ENCODE assay signal across 20 cellular contexts in the genomic region with DNA sequence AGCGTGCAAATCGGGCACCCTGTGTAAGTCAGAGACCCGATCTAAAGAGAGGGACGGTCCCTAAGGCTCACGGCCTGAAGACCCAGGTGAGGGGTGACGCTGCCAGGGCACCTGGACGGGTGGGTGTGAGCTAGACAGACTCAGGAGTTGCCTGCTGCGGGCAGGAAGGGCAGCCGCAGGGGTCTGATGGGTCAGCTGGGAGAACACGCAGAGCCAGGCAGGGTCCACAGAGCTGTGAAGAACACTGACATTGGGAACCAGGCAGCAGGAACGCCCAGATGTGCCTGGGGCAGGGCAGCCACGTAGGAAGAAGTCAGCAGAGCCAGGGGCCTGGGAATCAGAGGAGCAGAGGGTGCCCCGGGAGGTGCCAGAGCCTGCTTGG. TPM values are rescaled to one million over a fixed set of nuclear protein-coding genes. Genes with fewer than 3 reads are reported as not detected.
A peak's percentile ranks its signal among the peaks of the same experiment; 100 is the strongest.
DNase-seq lines count a peak whose midpoint lies in the region; ATAC-seq, FAIRE-seq and TF ChIP-seq lines count a peak whose summit lies in the region.
"Had no signal": no experiment of that assay in that cellular context is flagged by ENCODE, and none has a peak within 500 bp of the region (broad histone marks: within the 10 kb centered on the region; RNA-seq: fewer than 3 reads in every experiment).

No MANE protein-coding gene starts in this region.

- H3K9ac ChIP-seq in DND-41 (ENCODE audit: low read depth, low read length) (no peak overlapping the region), kidney (ENCODE audit: low read length in 2 of 2) (no peak overlapping the region)

- peaks cover 7% of the 10 kb centered on the region for H3K36me3 Mint-ChIP-seq in effector memory CD8-positive, alpha-beta T cell (ENCODE audit: insufficient read depth)

- peaks cover 90% of the 10 kb centered on the region for H4K20me1 ChIP-seq in DND-41 (ENCODE audit: insufficient read depth, low read length)

- ATAC-seq in DND-41 (ENCODE audit: insufficient read depth, low read depth) = no peak
- ATAC-seq in effector memory CD8-positive, alpha-beta T cell (replicated peaks) = no peak

- FAIRE-seq in kidney (lab: Jason Lieb, UNC) = no peak
- FAIRE-seq: G401.6, HTR-8/SVneo had no signal

- H3K36me3 ChIP-seq in DND-41 (ENCODE audit: insufficient read depth, low read length) (peaks cover 93% of the 10 kb centered on the region), Peyer's patch (no peaks in the 10 kb centered on the region), kidney (ENCODE audit: control insufficient read depth in 1 of 2, insufficient read depth in 2 of 2, low read length in 2 of 2) (no peaks in the 10 kb centered on the region), stomach (peaks cover 0 to 34% (median 22%) of the 10 kb centered on the region in 4 donors)

- H3K9me3 ChIP-seq in DND-41 (ENCODE audit: insufficient read depth, low read length, severe bottlenecking) (no peaks in the 10 kb centered on the region), Peyer's patch (no peaks in the 10 kb centered on the region), kidney (ENCODE audit: control insufficient read depth in 1 of 2, low read length in 2 of 2) (no peaks in the 10 kb centered on the region), stomach (no peaks in the 10 kb centered on the region)

- H3K27ac ChIP-seq in DND-41 (ENCODE audit: low read length) = peak overlapping the region; percentile 43; the same call in 1 of the 2 replicates
- no peak overlapping the region for H3K27ac ChIP-seq in Peyer's patch
- H3K27ac ChIP-seq in kidney (ENCODE audit: low read depth in 2 of 2, low read length in 2 of 2) = no peak overlapping the region
- H3K27ac ChIP-seq in stomach = peak overlapping the region in 1 of 5 donors; percentile 18
- H3K27ac ChIP-seq: PC-9 had no signal

- no peak overlapping the region for H3K4me3 Mint-ChIP-seq in effector memory CD8-positive, alpha-beta T cell
- H3K4me3 Mint-ChIP-seq: IgD-negative memory B cell had no signal

- H3K27me3 ChIP-seq in DND-41 (ENCODE audit: insufficient read depth, low read length, poor library complexity) (no peaks in the 10 kb centered on the region), Peyer's patch (no peaks in the 10 kb centered on the region), stomach (no peaks in the 10 kb centered on the region)

- peaks cover 99% of the 10 kb centered on the region for H3K79me2 ChIP-seq in DND-41 (ENCODE audit: insufficient read depth, low read length)

- no peaks in the 10 kb centered on the region for H3K27me3 Mint-ChIP-seq in effector memory CD8-positive, alpha-beta T cell
- H3K27me3 Mint-ChIP-seq: IgD-negative memory B cell had no signal

- no peak for TF ChIP-seq EP300 in stomach (IDR thresholded peaks at IDR 0.05)

- intact Hi-C loops in kidney (cut with DNase I) (no loop called here), posterior vena cava (cut with DNase I) (no loop called here), stomach (cut with DNase I; ENCODE audit: low total_unique reads) (no loop called here)

- peak overlapping the region in 1 of 2 donors; percentile 9 for H3K27ac Mint-ChIP-seq in effector memory CD8-positive, alpha-beta T cell

- TF ChIP-seq CTCF in DND-41 (IDR thresholded peaks at IDR 0.05; ENCODE audit: borderline replicate concordance, extremely low read depth, low read length, poor library complexity, severe bottlenecking) (no peak), Peyer's patch (IDR thresholded peaks at IDR 0.05) (no peak), kidney (IDR thresholded peaks at IDR 0.05; ENCODE audit: borderline replicate concordance, extremely low read depth, insufficient read depth) (no peak), stomach (IDR thresholded peaks at IDR 0.05) (no peak)

- DNase-seq in DND-41 = peak; percentile 4
- peak in 2 of 3 donors; percentile 28 to 38 for DNase-seq in Peyer's patch
- peak; percentile 67 for DNase-seq in kidney
- DNase-seq in posterior vena cava (ENCODE audit: low spot score) = peak; percentile 64
- no peak for DNase-seq in effector memory CD8-positive, alpha-beta T cell
- DNase-seq in putamen (ENCODE audit: low spot score) = no peak
- no peak for DNase-seq in stomach
- DNase-seq: ACHN, C1 segment of cervical spinal cord, DMS79 treated with DMSO at 0.1 percent for 48 hours, HCEC 1CT, Karpas-422, NCI-H1417 treated with DMSO at 0.1 percent for 48 hours, NCI-H2029, NCI-H345, NCI-H524 treated with DMSO at 0.1 percent for 48 hours, PC-9 had no signal

- H2AFZ ChIP-seq in DND-41 (ENCODE audit: low read depth, low read length) = no peak overlapping the region
- H2AFZ ChIP-seq: PC-9 had no signal

- WGBS in stomach, 5 donors = 92 to 97% (median 96%) methylated on average over 10 to 13 of the region's 13 CpGs

- H3K4me1 Mint-ChIP-seq in effector memory CD8-positive, alpha-beta T cell (ENCODE audit: low read depth in 2 of 2) = peaks cover 6 to 15% of the 10 kb centered on the region in 2 donors

- H3K4me3 ChIP-seq in DND-41 (ENCODE audit: low read depth in 1 of 2, low read length in 2 of 2) (no peak overlapping the region), Peyer's patch (no peak overlapping the region), kidney (ENCODE audit: low read length in 2 of 2) (no peak overlapping the region), stomach (no peak overlapping the region)
- H3K4me3 ChIP-seq: PC-9 had no signal

- TF ChIP-seq POLR2A in Peyer's patch (IDR thresholded peaks at IDR 0.05) (no peak), stomach (IDR thresholded peaks at IDR 0.05) (no peak)

- H3K4me1 ChIP-seq in DND-41 (ENCODE audit: insufficient read depth, low read length) (peaks cover 81% of the 10 kb centered on the region), Peyer's patch (peaks cover 0 to 7% (median 0%) of the 10 kb centered on the region in 4 donors), kidney (ENCODE audit: control insufficient read depth in 1 of 2, insufficient read depth in 1 of 2, low read depth in 1 of 2, low read length in 2 of 2) (no peaks in the 10 kb centered on the region), stomach (peaks cover 0 to 20% (median 7%) of the 10 kb centered on the region in 4 donors)

- H3K9me3 Mint-ChIP-seq in effector memory CD8-positive, alpha-beta T cell = no peaks in the 10 kb centered on the region
- H3K9me3 Mint-ChIP-seq: IgD-negative memory B cell had no signal

- H3K4me2 ChIP-seq in DND-41 (ENCODE audit: insufficient read depth, low read length) = no peak overlapping the region
- H3K4me2 ChIP-seq: PC-9 had no signal

RNA-seq across cellular contexts. Expression of a gene that starts 25.9 kb away (rescaled TPM):
- total RNA-seq in Peyer's patch (100 to 1,000 TPM in 3 of 4 donors, 10 to 100 TPM in 1; 28.9 to 198 (median 102) TPM), kidney (56.8 TPM), posterior vena cava (10 to 100 TPM; 47.6 to 66.9 TPM), stomach (10 to 100 TPM; 22.8 to 98.8 (median 28.1) TPM)
- polyA plus RNA-seq in kidney (ENCODE audit: insufficient read depth, low read depth, low replicate concordance) (2.2 TPM), stomach (1 to 10 TPM; 1.7 to 3.7 (median 3.6) TPM)

Comparison
In these comparisons a context has a peak if more than half of its experiments do, and no peak if none do; other contexts are left out.
1. DNase-seq: peak in DND-41 (single experiment), Peyer's patch (2 of 3), kidney (single experiment) and posterior vena cava (single experiment); none in effector memory CD8-positive, alpha-beta T cell (0 of 3), putamen (single experiment) and stomach (single experiment).